ENCODE assay signal across 28 cellular contexts in the genomic region with DNA sequence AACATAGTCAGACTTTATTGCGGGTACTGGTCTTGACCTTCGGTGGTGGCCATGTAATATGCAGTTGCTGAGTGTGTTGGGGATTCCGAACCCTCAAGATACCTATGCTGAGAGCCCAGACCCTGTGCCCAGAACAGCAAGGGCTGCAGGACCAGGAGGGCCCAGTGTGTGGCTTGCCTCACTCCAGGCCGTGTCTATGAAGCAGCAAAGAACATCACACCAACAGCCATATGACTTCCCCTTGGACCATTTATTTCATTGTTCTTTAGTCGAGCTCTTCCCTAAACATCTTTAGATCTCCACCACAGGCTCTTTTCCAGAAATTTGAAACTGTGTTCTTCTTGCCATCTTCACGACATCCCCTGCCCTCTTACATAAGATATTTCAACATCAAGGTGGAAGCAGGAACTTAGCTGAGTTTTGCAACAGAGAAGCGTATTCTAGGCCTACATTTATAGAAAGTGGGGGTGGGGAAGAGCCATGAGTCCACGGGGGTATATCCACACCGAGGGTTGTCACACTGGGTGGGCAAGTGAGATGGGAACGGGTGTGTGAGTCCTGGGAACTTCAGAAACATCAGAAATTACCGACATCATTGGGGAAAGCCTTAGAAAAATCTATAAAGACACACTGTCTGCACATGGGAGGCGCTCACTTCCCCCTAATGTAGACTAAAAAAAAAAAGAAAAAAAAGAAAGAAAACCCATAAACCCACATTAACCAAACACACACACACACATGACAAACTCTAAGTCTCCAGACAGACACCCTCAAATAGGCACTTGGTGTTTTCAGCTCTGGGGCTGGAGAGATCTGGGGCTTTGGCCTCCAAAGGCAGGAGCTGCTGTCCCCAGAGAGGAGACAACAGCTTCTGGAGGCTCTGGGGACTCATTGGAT. TPM values are rescaled to one million over a fixed set of nuclear protein-coding genes. Genes with fewer than 3 reads are reported as not detected.
A peak's percentile ranks its signal among the peaks of the same experiment; 100 is the strongest.
DNase-seq lines count a peak whose midpoint lies in the region; ATAC-seq, FAIRE-seq and TF ChIP-seq lines count a peak whose summit lies in the region.
"Had no signal": no experiment of that assay in that cellular context is flagged by ENCODE, and none has a peak within 500 bp of the region (broad histone marks: within the 10 kb centered on the region; RNA-seq: fewer than 3 reads in every experiment).

No MANE protein-coding gene starts in this region.

- RAD21 ChIA-PET in GM12878 (lab: Charles Lee; ENCODE audit: unreplicated experiment) = interaction anchor here (0.6 to 1.8 kb wide), 5 partner anchors 48 to 171 kb away, joined by 3 to 9 read pairs (median 4); no protein-coding TSS in a partner anchor

- H3K36me3 Mint-ChIP-seq in CD14-positive monocyte = peaks cover 36 to 42% of the 10 kb centered on the region in 2 donors

- WGBS in GM12878 (ENCODE audit: insufficient coverage, insufficient replicate concordance, low lambda C conversion rate, missing lambda C conversion rate) = 22% methylated on average over 11 of the region's 12 CpGs

- DNase-seq in CD14-positive monocyte (ENCODE audit: low spot score) (no peak), NB4 (ENCODE audit: low read depth) (peak; percentile 88), GM12878 (ENCODE audit: low read depth, low spot score) (no peak), pons (ENCODE audit: low spot score) (peak; percentile 77), H54 (ENCODE audit: insufficient read length, low spot score) (no peak), RKO (ENCODE audit: low spot score) (no peak), NCI-H1417 treated with DMSO at 0.1 percent for 48 hours (lab: John Stamatoyannopoulos, UW) (no peak), NCI-H2171 (lab: John Stamatoyannopoulos, UW) (no peak)
- DNase-seq: activated CD4-positive, alpha-beta T cell treated with anti-CD3 and anti-CD28 coated beads, Interleukin-2, amount 50 U/mL, for 1 hour; activated effector memory CD4-positive, alpha-beta T cell treated with Interleukin-2 at 50 U/mL for 16 hours; brain microvascular endothelial cell; colonic mucosa; EL; endodermal cell; esophagus squamous epithelium; mesenchymal stem cell; MG63; NCI-H187; NCI-H748 treated with DMSO at 0.1 percent for 48 hours; SHP77 treated with DMSO at 0.1 percent for 48 hours; stimulated activated CD4-positive, alpha-beta T cell treated with anti-CD3 and anti-CD28 coated beads, Interleukin-12 subunit alpha, Interleukin-12 subunit beta, amount 100 ng/mL, for 4 hours; stimulated activated naive CD8-positive, alpha-beta T cell treated with anti-CD3 and anti-CD28 coated beads, Interleukin-15, amount 100 ng/mL, for 72 hours; T-helper 2 cell; transverse colon; WERI-Rb-1 had no signal

- H3K9ac ChIP-seq in GM12878 (ENCODE audit: control insufficient read depth, insufficient read depth, low read length) = no peak overlapping the region
- H3K9ac ChIP-seq: BLaER1 had no signal

- TF ChIP-seq RAD21 in GM12878 (IDR thresholded peaks at IDR 0.05; ENCODE audit: insufficient read depth, low read depth, low read length) = no peak

- TF ChIP-seq POLR2A in NB4 (IDR thresholded peaks at IDR 0.05; ENCODE audit: extremely low read depth, insufficient read length) = no peak
- no peak for TF ChIP-seq POLR2A in GM12878 (IDR thresholded peaks at IDR 0.05; ENCODE audit: low read depth, low read length)
- no peak for TF ChIP-seq POLR2A in H54 (IDR thresholded peaks at IDR 0.05; ENCODE audit: low read depth, low read length)

- H3K4me3 ChIP-seq in NB4 (ENCODE audit: low read depth, low read length) (no peak overlapping the region), GM12878 (no peak overlapping the region)
- H3K4me3 ChIP-seq: BLaER1, colonic mucosa, esophagus squamous epithelium, MG63, transverse colon had no signal

- no peak for TF ChIP-seq CTCF in CD14-positive monocyte (IDR thresholded peaks at IDR 0.05)
- TF ChIP-seq CTCF in NB4 (IDR thresholded peaks at IDR 0.05; ENCODE audit: low read depth, low read length) = no peak
- TF ChIP-seq CTCF in GM12878 (IDR thresholded peaks at IDR 0.05 in 2 of 3, conservative IDR thresholded peaks at IDR 0.05 in 1 of 3; ENCODE audit: control insufficient read depth in 2 of 3, extremely low read depth in 1 of 3, insufficient read depth in 1 of 3, low read depth in 3 of 3, low read length in 3 of 3) = no peak

- no peaks in the 10 kb centered on the region for H3K27me3 ChIP-seq in GM12878 (replicated peaks in 1 of 2; ENCODE audit: control insufficient read depth in 2 of 2, insufficient read depth in 2 of 2, low read length in 1 of 2)
- H3K27me3 ChIP-seq: BLaER1, brain microvascular endothelial cell, colonic mucosa, esophagus squamous epithelium, MG63, transverse colon had no signal

- peaks cover 2% of the 10 kb centered on the region; the same call in 2 of the 3 replicates for H3K9me3 ChIP-seq in GM12878 (replicated peaks; ENCODE audit: control insufficient read depth, insufficient read depth, low read length)
- H3K9me3 ChIP-seq: colonic mucosa had no signal

- in situ Hi-C loops in GM12878 (cut with MboI) = no loop called here

- no peak overlapping the region for H3K4me2 ChIP-seq in GM12878 (ENCODE audit: control insufficient read depth, insufficient read depth)
- H3K4me2 ChIP-seq: BLaER1 had no signal

- H3K27ac ChIP-seq in GM12878 (ENCODE audit: control insufficient read depth, insufficient read depth) = no peak overlapping the region
- H3K27ac ChIP-seq: BLaER1, brain microvascular endothelial cell, colonic mucosa, esophagus squamous epithelium, transverse colon, WERI-Rb-1 had no signal

- H3K4me3 Mint-ChIP-seq in CD14-positive monocyte = peak overlapping the region in 1 of 2 donors; percentile 86
- H3K4me3 Mint-ChIP-seq: endodermal cell; stimulated activated naive CD8-positive, alpha-beta T cell treated with anti-CD3 and anti-CD28 coated beads, Interleukin-15, amount 100 ng/mL, for 72 hours had no signal

- H3K4me1 Mint-ChIP-seq in CD14-positive monocyte = peaks cover 64% of the 10 kb centered on the region

- no peak for ATAC-seq in GM12878
- ATAC-seq: stimulated activated naive CD8-positive, alpha-beta T cell treated with anti-CD3 and anti-CD28 coated beads, Interleukin-15, amount 100 ng/mL, for 72 hours had no signal

- H4K20me1 ChIP-seq in GM12878 (ENCODE audit: control insufficient read depth, insufficient read depth) = no peaks in the 10 kb centered on the region
- H4K20me1 ChIP-seq: BLaER1 had no signal

- H3K9me3 Mint-ChIP-seq in CD14-positive monocyte = peaks cover 0 to 10% (median 2%) of the 10 kb centered on the region in 7 donors
- H3K9me3 Mint-ChIP-seq: stimulated activated naive CD8-positive, alpha-beta T cell treated with anti-CD3 and anti-CD28 coated beads, Interleukin-15, amount 100 ng/mL, for 72 hours had no signal

- BruUV-seq in GM12878 (replicated peaks; lab: Mats Ljungman, UMichigan) = no TSS peak

- H3K4me1 ChIP-seq in GM12878 (ENCODE audit: control insufficient read depth, insufficient read depth, low read length) = no peaks in the 10 kb centered on the region
- H3K4me1 ChIP-seq: BLaER1, colonic mucosa, transverse colon had no signal

- no peak overlapping the region; the same call in 1 of the 2 replicates for H2AFZ ChIP-seq in GM12878 (ENCODE audit: control insufficient read depth, low read depth, low read length)

- peaks cover 0 to 1% (median 0%) of the 10 kb centered on the region in 3 donors for H3K27me3 Mint-ChIP-seq in CD14-positive monocyte (ENCODE audit: low read depth in 3 of 3)

- POLR2A ChIA-PET in GM12878 (lab: Charles Lee) = interaction anchor here (0.6 to 1.1 kb wide), 2 partner anchors 53 to 277 kb away, joined by 3 read pairs; no protein-coding TSS in a partner anchor

- no peaks in the 10 kb centered on the region for H3K79me2 ChIP-seq in GM12878 (ENCODE audit: control insufficient read depth, insufficient read depth, low read length)

- no peak for TF ChIP-seq EP300 in GM12878 (IDR thresholded peaks at IDR 0.05; ENCODE audit: borderline replicate concordance in 1 of 2, control insufficient read depth in 1 of 2, low read depth in 2 of 2, low read length in 2 of 2)

- peak overlapping the region; percentile 95 to 99 (median 96) for H3K27ac Mint-ChIP-seq in CD14-positive monocyte
- H3K27ac Mint-ChIP-seq: endodermal cell; stimulated activated naive CD8-positive, alpha-beta T cell treated with anti-CD3 and anti-CD28 coated beads, Interleukin-15, amount 100 ng/mL, for 72 hours had no signal

- SMC1A ChIA-PET in GM12878 (lab: Charles Lee; ENCODE audit: uncharacterized antibody, unreplicated experiment) = interaction anchor here (0.6 to 1.8 kb wide), 4 partner anchors 27 to 151 kb away, joined by 3 to 7 read pairs (median 4); a partner anchor contains a TSS

- FAIRE-seq in GM12878 (lab: Jason Lieb, UNC) (no peak), H54 (lab: Jason Lieb, UNC) (no peak)
- FAIRE-seq: D721Med, keratinocyte had no signal

- CTCF ChIA-PET in GM12878 (lab: Yijun Ruan, JAX) = interaction anchor here (0.6 to 1.4 kb wide), 5 partner anchors 8 to 170 kb away, joined by 3 to 8 read pairs (median 3); no protein-coding TSS in a partner anchor

- intact Hi-C loops in CD14-positive monocyte (cut with micrococcal nuclease) = loop anchor here (2.0 to 10.0 kb wide), 3 partner anchors 51 to 266 kb away; a partner anchor contains a TSS
- intact Hi-C loops in GM12878 (cut with micrococcal nuclease; ENCODE audit: unreplicated experiment) = no loop called here

- H3K36me3 ChIP-seq in GM12878 (ENCODE audit: control insufficient read depth in 2 of 2, insufficient read depth in 2 of 2, low read length in 1 of 2) = no peaks in the 10 kb centered on the region
- H3K36me3 ChIP-seq: BLaER1, brain microvascular endothelial cell, colonic mucosa, esophagus squamous epithelium, MG63, WERI-Rb-1 had no signal

RNA-seq across cellular contexts. Expression of a gene that starts 12.9 kb away (rescaled TPM):
- polyA plus RNA-seq in CD14-positive monocyte (100 to 1,000 TPM; 241 to 275 TPM), GM12878 (2011; rRNA removed) (319 and 379 TPM in 2 replicates), GM12878 (2014; fragmentation: Illumina TruSeq; extraction: Trizol) (192 and 230 TPM in 2 replicates), GM12878 (2014; fragmentation: Nextera tagmentation; extraction: Ambion mirVana) (100 to 1,000 TPM; 101 to 215 TPM), GM12878 (2014; rRNA removed) (164 and 174 TPM in 2 replicates), GM12878 (2016; fragmentation: Nextera tagmentation; extraction: Ambion mirVana) (100 to 1,000 TPM; 249 to 263 TPM)
- total RNA-seq in GM12878 (2013; cell fraction: nucleolus; rRNA removed) = 55.7 and 56.3 TPM in 2 replicates
- total RNA-seq in GM12878 (2014; rRNA removed) (185 and 207 TPM in 2 replicates), GM12878 (2014; rRNA removed; fragmentation: Illumina TruSeq; extraction: Trizol) (147 and 157 TPM in 2 replicates), GM12878 (2021) (122 and 124 TPM in 2 replicates)
- 68.9 TPM for polyA plus RNA-seq in GM12878 (2011; ENCODE audit: low read depth)
- 203 and 219 TPM in 2 replicates for polyA plus RNA-seq in GM12878 (2011; cell fraction: cytosol; rRNA removed)
- 140 and 142 TPM in 2 replicates for polyA plus RNA-seq in GM12878 (2011; cell fraction: nucleus; rRNA removed)
- polyA plus RNA-seq in GM12878 (2012) = 83.3 and 94.6 TPM in 2 replicates
- polyA minus RNA-seq in GM12878 (2011; rRNA and poly(A)+ RNA removed) = 175 and 344 TPM in 2 replicates
- 61.1 and 65.6 TPM in 2 replicates for polyA minus RNA-seq in GM12878 (2011; cell fraction: cytosol; rRNA and poly(A)+ RNA removed)
- polyA minus RNA-seq in GM12878 (2011; cell fraction: nucleus; rRNA and poly(A)+ RNA removed) = 35.7 and 49.8 TPM in 2 replicates

RNA-seq across cellular contexts. Expression of a gene that starts 52.5 kb away (rescaled TPM):
- polyA plus RNA-seq in CD14-positive monocyte = 10 to 100 TPM; 18.6 to 61.7 TPM
- total RNA-seq in GM12878 (2013; cell fraction: nucleolus; rRNA removed) = 46.4 and 54.7 TPM in 2 replicates
- total RNA-seq in GM12878 (2014; rRNA removed) = 0.05 and 0.06 TPM in 2 replicates
- 0.09 TPM in 2 replicates for total RNA-seq in GM12878 (2014; rRNA removed; fragmentation: Illumina TruSeq; extraction: Trizol)
- total RNA-seq in GM12878 (2021) = 0.18 and 0.21 TPM in 2 replicates
- 0.33 TPM for polyA plus RNA-seq in GM12878 (2011; ENCODE audit: low read depth)
- polyA plus RNA-seq in GM12878 (2011; rRNA removed) = 1.9 and 3.0 TPM in 2 replicates
- 2.3 and 2.7 TPM in 2 replicates for polyA plus RNA-seq in GM12878 (2011; cell fraction: cytosol; rRNA removed)
- polyA plus RNA-seq in GM12878 (2011; cell fraction: nucleus; rRNA removed) = 7.6 and 15.7 TPM in 2 replicates
- polyA plus RNA-seq in GM12878 (2012) = 0.61 and 1.5 TPM in 2 replicates
- 0.06 and 0.19 TPM in 2 replicates for polyA plus RNA-seq in GM12878 (2014; fragmentation: Illumina TruSeq; extraction: Trizol)
- polyA plus RNA-seq in GM12878 (2014; fragmentation: Nextera tagmentation; extraction: Ambion mirVana) = under 1 TPM; 0.05 to 0.09 TPM
- 0.09 and 0.10 TPM in 2 replicates for polyA plus RNA-seq in GM12878 (2014; rRNA removed)
- polyA plus RNA-seq in GM12878 (2016; fragmentation: Nextera tagmentation; extraction: Ambion mirVana) = under 1 TPM in 1 of 2 experiments, not detected in 1; 0.17 TPM
- polyA minus RNA-seq in GM12878 (2011; rRNA and poly(A)+ RNA removed) = 3.7 and 4.6 TPM in 2 replicates
- 1.9 and 2.0 TPM in 2 replicates for polyA minus RNA-seq in GM12878 (2011; cell fraction: cytosol; rRNA and poly(A)+ RNA removed)
- 2.1 and 2.3 TPM in 2 replicates for polyA minus RNA-seq in GM12878 (2011; cell fraction: nucleus; rRNA and poly(A)+ RNA removed)

RNA-seq across cellular contexts. Expression of a gene that starts 55.0 kb away (rescaled TPM):
- polyA plus RNA-seq in CD14-positive monocyte = 10 to 100 TPM; 17.6 to 19.5 TPM
- 43.4 and 49.5 TPM in 2 replicates for total RNA-seq in GM12878 (2013; cell fraction: nucleolus; rRNA removed)
- total RNA-seq in GM12878 (2014; rRNA removed) = 14.1 and 20.3 TPM in 2 replicates
- total RNA-seq in GM12878 (2014; rRNA removed; fragmentation: Illumina TruSeq; extraction: Trizol) = 6.9 and 8.4 TPM in 2 replicates
- 23.9 and 30.5 TPM in 2 replicates for total RNA-seq in GM12878 (2021)
- 5.8 TPM for polyA plus RNA-seq in GM12878 (2011; ENCODE audit: low read depth)
- 3.1 and 6.0 TPM in 2 replicates for polyA plus RNA-seq in GM12878 (2011; rRNA removed)
- 13.5 and 14.9 TPM in 2 replicates for polyA plus RNA-seq in GM12878 (2011; cell fraction: cytosol; rRNA removed)
- polyA plus RNA-seq in GM12878 (2011; cell fraction: nucleus; rRNA removed) = 35.1 and 53.1 TPM in 2 replicates
- 12.8 and 15.0 TPM in 2 replicates for polyA plus RNA-seq in GM12878 (2012)
- 1.6 and 7.6 TPM in 2 replicates for polyA plus RNA-seq in GM12878 (2014; fragmentation: Illumina TruSeq; extraction: Trizol)
- under 1 TPM; 0.24 to 0.75 TPM for polyA plus RNA-seq in GM12878 (2014; fragmentation: Nextera tagmentation; extraction: Ambion mirVana)
- 21.4 and 23.3 TPM in 2 replicates for polyA plus RNA-seq in GM12878 (2014; rRNA removed)
- 10 to 100 TPM in 1 of 2 experiments, 1 to 10 TPM in 1; 4.2 to 19.3 TPM for polyA plus RNA-seq in GM12878 (2016; fragmentation: Nextera tagmentation; extraction: Ambion mirVana)
- 20.3 and 23.7 TPM in 2 replicates for polyA minus RNA-seq in GM12878 (2011; rRNA and poly(A)+ RNA removed)
- 11.9 and 15.8 TPM in 2 replicates for polyA minus RNA-seq in GM12878 (2011; cell fraction: cytosol; rRNA and poly(A)+ RNA removed)
- polyA minus RNA-seq in GM12878 (2011; cell fraction: nucleus; rRNA and poly(A)+ RNA removed) = 10.8 and 15.6 TPM in 2 replicates

Comparison
In these comparisons a context has a peak if more than half of its experiments do, and no peak if none do; other contexts are left out.
1. DNase-seq: peak in NB4 (single experiment) and pons (single experiment); none in CD14-positive monocyte (single experiment), GM12878 (single experiment), H54 (single experiment), RKO (single experiment), NCI-H1417 treated with DMSO at 0.1 percent for 48 hours (single experiment) and NCI-H2171 (single experiment).